25 cellular contexts compared by ENCODE assay signal in genomic region chr5:150295741-150296486, GRCh38. TPM values are rescaled to one million over a fixed set of nuclear protein-coding genes. Genes with fewer than 3 reads are reported as not detected.
A peak's percentile ranks its signal among the peaks of the same experiment; 100 is the strongest.
DNase-seq lines count a peak whose midpoint lies in the region; ATAC-seq, FAIRE-seq and TF ChIP-seq lines count a peak whose summit lies in the region.
"Had no signal": no experiment of that assay in that cellular context is flagged by ENCODE, and none has a peak within 500 bp of the region (broad histone marks: within the 10 kb centered on the region; RNA-seq: fewer than 3 reads in every experiment).

No MANE protein-coding gene starts in this region.

- no peaks in the 10 kb centered on the region for H3K27me3 Mint-ChIP-seq in MCF 10A (ENCODE audit: insufficient read depth, unreplicated experiment)

- no peak overlapping the region for H3K4me3 ChIP-seq in ACC112 (ENCODE audit: low read depth, low read length)
- H3K4me3 ChIP-seq in keratinocyte (ENCODE audit: control insufficient read depth in 2 of 3, extremely low read depth in 1 of 3, insufficient read depth in 2 of 3, low read depth in 1 of 3, low read length in 3 of 3): peak overlapping the region in 1 of 3 experiments; percentile 52
- H3K4me3 ChIP-seq: ascending aorta, tibial artery had no signal

- POLR2A ChIA-PET in MCF 10A (lab: Yijun Ruan, JAX): interaction anchor here (0.6 to 4.1 kb wide), 8 partner anchors 10 to 54 kb away, joined by 3 to 49 read pairs (median 4); no protein-coding TSS in a partner anchor

- peaks cover 10% of the 10 kb centered on the region for H3K9me1 ChIP-seq in keratinocyte (ENCODE audit: control insufficient read depth, extremely low read depth, insufficient read depth, low read length)

- peak overlapping the region; percentile 78 for H3K9ac ChIP-seq in keratinocyte (ENCODE audit: control insufficient read depth, extremely low read depth, insufficient read depth, low read length)

- peaks cover 36% of the 10 kb centered on the region for H3K4me1 ChIP-seq in ACC112 (ENCODE audit: control insufficient read depth, insufficient read depth, low read length, unreplicated experiment)
- H3K4me1 ChIP-seq in keratinocyte (ENCODE audit: control insufficient read depth, extremely low read depth, insufficient read depth, low read length): peaks cover 62% of the 10 kb centered on the region
- H3K4me1 ChIP-seq: ascending aorta had no signal

- no peak for TF ChIP-seq CTCF in MCF 10A (IDR thresholded peaks at IDR 0.05; ENCODE audit: unreplicated experiment)
- TF ChIP-seq CTCF in keratinocyte (optimal IDR thresholded peaks at IDR 0.05 in 1 of 3, IDR thresholded peaks at IDR 0.05 in 1 of 3, conservative IDR thresholded peaks at IDR 0.05 in 1 of 3; ENCODE audit: extremely low read depth in 1 of 3, insufficient read depth in 2 of 3, low read length in 3 of 3): peak in 1 of 3 experiments; percentile 5

- H3K36me3 Mint-ChIP-seq in MCF 10A (ENCODE audit: insufficient read depth, unreplicated experiment): peaks cover 7% of the 10 kb centered on the region
- H3K36me3 Mint-ChIP-seq: stimulated activated naive B cell treated with anti-CD40 and anti-IgM and Interleukin-4, amounts not matched to agents 10 μg/mL and 1 μg/mL and 100 μg/mL, for 72 hours had no signal

- no peak overlapping the region for H2AFZ ChIP-seq in ACC112 (ENCODE audit: low read length, unreplicated experiment)
- H2AFZ ChIP-seq in keratinocyte (ENCODE audit: control insufficient read depth, low read length): peak overlapping the region; percentile 34

- DNase-seq in MCF 10A (ENCODE audit: unreplicated experiment): peak; percentile 75
- peak; percentile 59 for DNase-seq in keratinocyte (ENCODE audit: low read depth, low spot score)
- DNase-seq in putamen (ENCODE audit: low spot score): peak; percentile 75
- DNase-seq in activated naive CD4-positive, alpha-beta T cell (lab: John Stamatoyannopoulos, UW): no peak
- no peak for DNase-seq in ACHN
- no peak for DNase-seq in NCI-H1105 treated with DMSO at 0.1 percent for 48 hours (lab: John Stamatoyannopoulos, UW)
- DNase-seq: activated naive CD4-positive, alpha-beta T cell treated with anti-CD3 and anti-CD28 coated beads for 36 hours; H9; islet precursor cell; MM.1S; NCI-H774; nephron progenitor cell; retina; stimulated activated naive B cell treated with anti-CD40 and anti-IgM and Interleukin-4, amounts not matched to agents 10 μg/mL and 1 μg/mL and 100 μg/mL, for 72 hours; tibial artery had no signal

- H3K4me2 ChIP-seq in keratinocyte (ENCODE audit: control insufficient read depth, extremely low read depth, insufficient read depth, low read depth, low read length): peak overlapping the region; percentile 77

- H3K9me3 ChIP-seq in keratinocyte (ENCODE audit: control insufficient read depth, low read depth, low read length): no peaks in the 10 kb centered on the region
- H3K9me3 ChIP-seq: ascending aorta, tibial artery had no signal

- dilution Hi-C loops in keratinocyte (cut with MboI; ENCODE audit: extremely low pct_ligation_motif_present, low sequenced_read_pairs): no loop called here

- ATAC-seq in HG03354 (IDR thresholded peaks at IDR 0.05; ENCODE audit: poor library complexity, severe bottlenecking, unreplicated experiment): no peak
- ATAC-seq: stimulated activated naive B cell treated with anti-CD40 and anti-IgM and Interleukin-4, amounts not matched to agents 10 μg/mL and 1 μg/mL and 100 μg/mL, for 72 hours had no signal

- BruUV-seq in MCF 10A (replicated peaks; lab: Mats Ljungman, UMichigan): no TSS peak

- in situ Hi-C loops in ACHN (cut with HindIII; ENCODE audit: low pct_ligation_motif_present, low pct_unique_long_range_greater_than_20kb, low sequenced_read_pairs): no loop called here

- H3K27me3 ChIP-seq in ACC112 (ENCODE audit: insufficient read depth, low read length) (no peaks in the 10 kb centered on the region), keratinocyte (ENCODE audit: control insufficient read depth, extremely low read depth, insufficient read depth, low read length) (peaks cover 3% of the 10 kb centered on the region)
- H3K27me3 ChIP-seq: ascending aorta had no signal

- H3K36me3 ChIP-seq in ACC112 (ENCODE audit: insufficient read depth, low read length) (no peaks in the 10 kb centered on the region), keratinocyte (ENCODE audit: control insufficient read depth in 2 of 2, extremely low read depth in 1 of 2, insufficient read depth in 2 of 2, low read length in 2 of 2) (no peaks in the 10 kb centered on the region)
- H3K36me3 ChIP-seq: ascending aorta, tibial artery had no signal

- no peaks in the 10 kb centered on the region for H3K9me3 Mint-ChIP-seq in MCF 10A (ENCODE audit: unreplicated experiment)
- H3K9me3 Mint-ChIP-seq: activated naive CD4-positive, alpha-beta T cell treated with anti-CD3 and anti-CD28 coated beads for 36 hours; H9; nephron progenitor cell; stimulated activated naive B cell treated with anti-CD40 and anti-IgM and Interleukin-4, amounts not matched to agents 10 μg/mL and 1 μg/mL and 100 μg/mL, for 72 hours had no signal

- H3K27ac Mint-ChIP-seq in MCF 10A (ENCODE audit: low read depth, unreplicated experiment): peak overlapping the region; percentile 82
- H3K27ac Mint-ChIP-seq: activated naive CD4-positive, alpha-beta T cell treated with anti-CD3 and anti-CD28 coated beads for 36 hours; nephron progenitor cell; stimulated activated naive B cell treated with anti-CD40 and anti-IgM and Interleukin-4, amounts not matched to agents 10 μg/mL and 1 μg/mL and 100 μg/mL, for 72 hours had no signal

- H3K27ac ChIP-seq in ACC112 (ENCODE audit: low read depth, low read length): peak overlapping the region; percentile 6; the same call in 1 of the 2 replicates
- peak overlapping the region; percentile 94 for H3K27ac ChIP-seq in keratinocyte (ENCODE audit: control insufficient read depth, insufficient read depth, low read length)
- H3K27ac ChIP-seq: ascending aorta, HL-60, tibial artery had no signal

- H3K4me1 Mint-ChIP-seq in MCF 10A (ENCODE audit: insufficient read depth, unreplicated experiment): peaks cover 38% of the 10 kb centered on the region
- H3K4me1 Mint-ChIP-seq: stimulated activated naive B cell treated with anti-CD40 and anti-IgM and Interleukin-4, amounts not matched to agents 10 μg/mL and 1 μg/mL and 100 μg/mL, for 72 hours had no signal

- H3K79me2 ChIP-seq in ACC112 (ENCODE audit: control insufficient read depth, insufficient read depth, low read length, unreplicated experiment): no peaks in the 10 kb centered on the region
- no peaks in the 10 kb centered on the region for H3K79me2 ChIP-seq in keratinocyte (ENCODE audit: control insufficient read depth, insufficient read depth, low read length)

- intact Hi-C loops in MCF 10A (cut with micrococcal nuclease): loop anchor here (2.0 kb wide), 2 partner anchors 31 to 55 kb away; no protein-coding TSS in a partner anchor

- no peak overlapping the region for H3K4me3 Mint-ChIP-seq in MCF 10A (ENCODE audit: unreplicated experiment)
- H3K4me3 Mint-ChIP-seq: activated naive CD4-positive, alpha-beta T cell treated with anti-CD3 and anti-CD28 coated beads for 36 hours; H9; nephron progenitor cell; stimulated activated naive B cell treated with anti-CD40 and anti-IgM and Interleukin-4, amounts not matched to agents 10 μg/mL and 1 μg/mL and 100 μg/mL, for 72 hours had no signal

- CTCF ChIA-PET in MCF 10A (lab: Yijun Ruan, JAX): interaction anchor here (0.8 to 7.8 kb wide), 5 partner anchors 21 to 63 kb away, joined by 3 to 63 read pairs (median 3); no protein-coding TSS in a partner anchor

- H4K20me1 ChIP-seq in keratinocyte (ENCODE audit: control insufficient read depth, extremely low read depth, insufficient read depth, low read length): no peaks in the 10 kb centered on the region

- FAIRE-seq in keratinocyte (lab: Jason Lieb, UNC): peak; percentile 65
- FAIRE-seq: colon, G401.6, GM19239 had no signal

RNA-seq across cellular contexts. Expression of gene CAMK2A, which starts 6.3 kb away (rescaled TPM):
- not detected in 2 replicates for total RNA-seq in MCF 10A (2022)
- polyA plus RNA-seq in keratinocyte: 0.03 to 0.05 TPM in 2 of 3 replicates, not detected in the other
- polyA plus RNA-seq in keratinocyte (2011; ENCODE audit: low read depth): not detected
- polyA plus RNA-seq in keratinocyte (2011; cell fraction: cytosol; rRNA removed): not detected in 2 replicates
- 0.08 TPM in 1 of 2 replicates, not detected in the other for polyA plus RNA-seq in keratinocyte (2011; cell fraction: nucleus; rRNA removed)
- polyA plus RNA-seq in keratinocyte (2012; ENCODE audit: low replicate concordance): 0.16 TPM in 1 of 2 replicates, not detected in the other
- polyA minus RNA-seq in keratinocyte: 0.13 TPM in 1 of 3 replicates, not detected in the others
- not detected for polyA minus RNA-seq in keratinocyte (2011; cell fraction: cytosol; rRNA and poly(A)+ RNA removed)
- not detected in 2 replicates for polyA minus RNA-seq in keratinocyte (2011; cell fraction: nucleus; rRNA and poly(A)+ RNA removed)
- total RNA-seq: A673; activated naive CD4-positive, alpha-beta T cell treated with anti-CD3 and anti-CD28 coated beads for 36 hours; ascending aorta; mesenteric fat pad; T-helper 1 cell treated with Interleukin-12 subunit alpha and Interleukin-12 subunit beta and Interleukin-4 antibody, amounts not matched to agents 30 ng/mL and 1 ng/mL, for 36 hours had no signal

RNA-seq across cellular contexts. Expression of gene ARSI, which starts 6.8 kb away (rescaled TPM):
- 0.19 and 0.25 TPM in 2 replicates for total RNA-seq in MCF 10A (2022)
- 1.7 to 3.8 TPM (median 2.4 TPM) in 3 replicates for polyA plus RNA-seq in keratinocyte
- 0.82 TPM for polyA plus RNA-seq in keratinocyte (2011; ENCODE audit: low read depth)
- polyA plus RNA-seq in keratinocyte (2011; cell fraction: cytosol; rRNA removed): 0.75 and 1.5 TPM in 2 replicates
- polyA plus RNA-seq in keratinocyte (2011; cell fraction: nucleus; rRNA removed): 2.6 and 3.3 TPM in 2 replicates
- 3.2 and 4.5 TPM in 2 replicates for polyA plus RNA-seq in keratinocyte (2012; ENCODE audit: low replicate concordance)
- polyA minus RNA-seq in keratinocyte: 2.5 to 7.3 TPM (median 5.1 TPM) in 3 replicates
- 4.4 TPM for polyA minus RNA-seq in keratinocyte (2011; cell fraction: cytosol; rRNA and poly(A)+ RNA removed)
- 3.5 and 4.7 TPM in 2 replicates for polyA minus RNA-seq in keratinocyte (2011; cell fraction: nucleus; rRNA and poly(A)+ RNA removed)
- total RNA-seq: activated naive CD4-positive, alpha-beta T cell treated with anti-CD3 and anti-CD28 coated beads for 36 hours; ascending aorta; T-helper 1 cell treated with Interleukin-12 subunit alpha and Interleukin-12 subunit beta and Interleukin-4 antibody, amounts not matched to agents 30 ng/mL and 1 ng/mL, for 36 hours had no signal

Comparison
In these comparisons a context has a peak if more than half of its experiments do, and no peak if none do; other contexts are left out.
1. DNase-seq: peak in MCF 10A (single experiment), keratinocyte (single experiment) and putamen (single experiment); none in activated naive CD4-positive, alpha-beta T cell (0 of 4), ACHN (single experiment) and NCI-H1105 treated with DMSO at 0.1 percent for 48 hours (single experiment).